In genomic region chr5:180171568-180172094, GRCh38 we compare ENCODE assay signal across 16 cellular contexts. TPM values are rescaled to one million over a fixed set of nuclear protein-coding genes. Genes with fewer than 3 reads are reported as not detected.
DNase-seq lines count a peak whose midpoint lies in the region; ATAC-seq and TF ChIP-seq lines count a peak whose summit lies in the region.
"Had no signal": no experiment of that assay in that cellular context is flagged by ENCODE, and none has a peak within 500 bp of the region (broad histone marks: within the 10 kb centered on the region; RNA-seq: fewer than 3 reads in every experiment).

No MANE protein-coding gene starts in this region.

- no peak for TF ChIP-seq CTCF in osteocyte (IDR thresholded peaks at IDR 0.05)

- H3K9me3 Mint-ChIP-seq in osteocyte (ENCODE audit: unreplicated experiment) = no peaks in the 10 kb centered on the region

- intact Hi-C loops in left cardiac atrium (cut with DNase I) = no loop called here

- H3K27me3 Mint-ChIP-seq in osteocyte (ENCODE audit: unreplicated experiment) = peaks cover 14% of the 10 kb centered on the region

- H3K27me3 ChIP-seq in H7 (ENCODE audit: control insufficient read depth, insufficient read depth, low read length) = no peaks in the 10 kb centered on the region
- H3K27me3 ChIP-seq: MG63 had no signal

- no peak overlapping the region for H3K27ac Mint-ChIP-seq in osteocyte (ENCODE audit: unreplicated experiment)

- H3K4me3 Mint-ChIP-seq in osteocyte (ENCODE audit: unreplicated experiment) = no peak overlapping the region

- no peaks in the 10 kb centered on the region for H3K36me3 Mint-ChIP-seq in osteocyte (ENCODE audit: unreplicated experiment)

- H3K4me3 ChIP-seq in H7 (ENCODE audit: insufficient read depth, low read depth, low read length) = no peak overlapping the region
- H3K4me3 ChIP-seq: MG63 had no signal

- H3K36me3 ChIP-seq in H7 (replicated peaks; ENCODE audit: control insufficient read depth, insufficient read depth, low read length) = no peaks in the 10 kb centered on the region
- H3K36me3 ChIP-seq: MG63 had no signal

- DNase-seq in H7 = peak; percentile 33
- DNase-seq in left cardiac atrium = no peak
- peak; percentile 54 for DNase-seq in osteocyte (ENCODE audit: extremely low spot score, unreplicated experiment)
- DNase-seq in NCI-H2196 (lab: John Stamatoyannopoulos, UW; ENCODE audit: unreplicated experiment) = no peak
- DNase-seq in NCI-H774 (lab: John Stamatoyannopoulos, UW) = no peak
- no peak for DNase-seq in NCI-H1436 (lab: John Stamatoyannopoulos, UW)
- DNase-seq: GOT3; MG63; NCI-H1694 treated with DMSO at 0.1 percent for 48 hours; NCI-H2107; NCI-H526 treated with DMSO at 0.1 percent for 48 hours; NK-92 treated with Interleukin-12 subunit alpha and Interleukin-12 subunit beta, amount 100 ng/mL, for 24 hours had no signal

- ATAC-seq in left cardiac atrium = peak; percentile 42 to 56
- no peak for ATAC-seq in GM19023 (IDR thresholded peaks at IDR 0.05; ENCODE audit: unreplicated experiment)
- ATAC-seq: SK-N-SH treated with all-trans-retinoic acid at 6 μM for 48 hours had no signal

- peaks cover 10% of the 10 kb centered on the region for H3K4me1 Mint-ChIP-seq in osteocyte (ENCODE audit: unreplicated experiment)

- peak overlapping the region; percentile 66 for H3K27ac ChIP-seq in angular gyrus (ENCODE audit: low read depth, low read length)
- H3K27ac ChIP-seq: C4-2B had no signal

RNA-seq across cellular contexts. Expression of gene RASGEF1C, which starts 37.4 kb away (rescaled TPM):
- 0.78 and 1.4 TPM in 2 replicates for total RNA-seq in H7 (2014; rRNA removed; shearing (Covaris generic))
- total RNA-seq in left cardiac atrium (under 1 TPM; 0.65 TPM), osteocyte (not detected in 2 replicates)

Comparison
In these comparisons a context has a peak if more than half of its experiments do, and no peak if none do; other contexts are left out.
1. DNase-seq: peak in H7 (single experiment) and osteocyte (single experiment); none in left cardiac atrium (single experiment), NCI-H2196 (single experiment), NCI-H774 (single experiment) and NCI-H1436 (single experiment).